Comparison of ENCODE assay signal across 11 cellular contexts in genomic region chr12:115866909-115867525, GRCh38.
DNase-seq lines count a peak whose midpoint lies in the region; TF ChIP-seq lines count a peak whose summit lies in the region.
"Had no signal": no experiment of that assay in that cellular context is flagged by ENCODE, and none has a peak within 500 bp of the region (broad histone marks: within the 10 kb centered on the region; RNA-seq: fewer than 3 reads in every experiment).

No MANE protein-coding gene starts in this region.

- no peak overlapping the region for H3K23ac ChIP-seq in H9 (ENCODE audit: insufficient read length, low read depth, low read length)

- TF ChIP-seq CTCF in Calu3 (IDR thresholded peaks at IDR 0.05; ENCODE audit: unreplicated experiment): no peak
- peak; percentile 63 for TF ChIP-seq CTCF in H9 (conservative IDR thresholded peaks at IDR 0.05)
- peak in 3 of 6 experiments; percentile 4 to 30 (median 12) for TF ChIP-seq CTCF in Peyer's patch (IDR thresholded peaks at IDR 0.05)
- no peak for TF ChIP-seq CTCF in CD14-positive monocyte (IDR thresholded peaks at IDR 0.05)

- no peak for TF ChIP-seq POLR2A in Peyer's patch (IDR thresholded peaks at IDR 0.05)

- H2BK12ac ChIP-seq in H9 (ENCODE audit: insufficient read length, low read depth, low read length): no peak overlapping the region

- H3K27ac Mint-ChIP-seq in Calu3 (ENCODE audit: unreplicated experiment) (no peak overlapping the region), H9 (no peak overlapping the region), CD14-positive monocyte (no peak overlapping the region)

- no peak overlapping the region for H2BK20ac ChIP-seq in H9 (ENCODE audit: low read depth, low read length, poor library complexity, severe bottlenecking)

- no peak overlapping the region for H3K14ac ChIP-seq in H9 (ENCODE audit: insufficient read depth, low read length)

- intact Hi-C loops in Calu3 (cut with micrococcal nuclease; ENCODE audit: unreplicated experiment): loop anchor here (1.0 to 2.0 kb wide), 2 partner anchors 50 to 1204 kb away; no protein-coding TSS in a partner anchor
- intact Hi-C loops in CD14-positive monocyte (cut with micrococcal nuclease): no loop called here

- WGBS in H9 (ENCODE audit: extremely low coverage, insufficient read length, low lambda C conversion rate): no CpG with 5 or more reads among the region's 6 CpGs

- no TSS peak for BruUV-seq in Calu3 (replicated peaks; lab: Mats Ljungman, UMichigan)

- no peaks in the 10 kb centered on the region for H3K36me3 ChIP-seq in NT2/D1 (ENCODE audit: insufficient read depth, insufficient read length, low read length)
- no peaks in the 10 kb centered on the region for H3K36me3 ChIP-seq in Peyer's patch
- H3K36me3 ChIP-seq: adrenal gland, heart right ventricle, upper lobe of left lung had no signal

- no peak overlapping the region for H3K56ac ChIP-seq in H9 (ENCODE audit: insufficient read length, low read depth, low read length)

- no peaks in the 10 kb centered on the region for H4K20me1 ChIP-seq in H9 (ENCODE audit: control insufficient read depth, insufficient read depth, insufficient read length)

- H3K4me1 ChIP-seq in H9 (ENCODE audit: insufficient read depth, low read length) (peaks cover 6% of the 10 kb centered on the region; the same call in 1 of the 2 replicates), NT2/D1 (ENCODE audit: insufficient read depth, insufficient read length) (peaks cover 12% of the 10 kb centered on the region), Peyer's patch (peaks cover 0 to 4% (median 0%) of the 10 kb centered on the region in 4 donors)
- H3K4me1 ChIP-seq: adrenal gland, upper lobe of left lung had no signal

- H3K4me3 Mint-ChIP-seq in Calu3 (ENCODE audit: low read depth, unreplicated experiment): no peak overlapping the region
- no peak overlapping the region for H3K4me3 Mint-ChIP-seq in H9
- H3K4me3 Mint-ChIP-seq in CD14-positive monocyte: no peak overlapping the region

- H3K27me3 ChIP-seq in H9 (ENCODE audit: insufficient read depth, low read length) (no peaks in the 10 kb centered on the region; the same call in 1 of the 2 replicates), NT2/D1 (ENCODE audit: insufficient read depth, insufficient read length) (no peaks in the 10 kb centered on the region), Peyer's patch (no peaks in the 10 kb centered on the region)
- H3K27me3 ChIP-seq: adrenal gland, upper lobe of left lung had no signal

- no peaks in the 10 kb centered on the region for H3K9me3 ChIP-seq in H9 (ENCODE audit: control insufficient read depth, low read depth, low read length)
- H3K9me3 ChIP-seq in NT2/D1 (ENCODE audit: insufficient read depth, low read length): no peaks in the 10 kb centered on the region
- no peaks in the 10 kb centered on the region for H3K9me3 ChIP-seq in Peyer's patch
- H3K9me3 ChIP-seq: adrenal gland, heart right ventricle, upper lobe of left lung had no signal

- H2BK5ac ChIP-seq in H9 (ENCODE audit: insufficient read length, low read length): no peak overlapping the region

- no peaks in the 10 kb centered on the region for H3K36me3 Mint-ChIP-seq in Calu3 (ENCODE audit: insufficient read depth, unreplicated experiment)
- H3K36me3 Mint-ChIP-seq in H9 (ENCODE audit: insufficient read depth in 1 of 3, low read depth in 3 of 3): no peaks in the 10 kb centered on the region; a peak in 1 of 7 replicates
- no peaks in the 10 kb centered on the region for H3K36me3 Mint-ChIP-seq in CD14-positive monocyte

- H3K9me3 Mint-ChIP-seq in Calu3 (ENCODE audit: low read depth, unreplicated experiment): no peaks in the 10 kb centered on the region
- no peaks in the 10 kb centered on the region for H3K9me3 Mint-ChIP-seq in H9
- peaks cover 0 to 2% (median 0%) of the 10 kb centered on the region in 7 donors for H3K9me3 Mint-ChIP-seq in CD14-positive monocyte

- H3K27me3 Mint-ChIP-seq in Calu3 (ENCODE audit: unreplicated experiment) (peaks cover 18% of the 10 kb centered on the region), H9 (ENCODE audit: low read depth) (0 out of 2 replicates have a peak, but pooled peaks cover 1% of the 10 kb centered on the region), CD14-positive monocyte (ENCODE audit: low read depth in 3 of 3) (peaks cover 3 to 8% (median 4%) of the 10 kb centered on the region in 3 donors)

- H4K91ac ChIP-seq in H9 (ENCODE audit: insufficient read length, low read depth, low read length): no peak overlapping the region

- H2BK15ac ChIP-seq in H9 (ENCODE audit: low read depth, low read length): no peak overlapping the region

- no peaks in the 10 kb centered on the region for H3K23me2 ChIP-seq in H9 (ENCODE audit: insufficient read length, low read depth, low read length, poor library complexity, severe bottlenecking)

- no peaks in the 10 kb centered on the region for H3K79me2 ChIP-seq in H9 (ENCODE audit: insufficient read depth, low read length)

- DNase-seq in Calu3: peak; percentile 42
- DNase-seq in H9: peak; percentile 56
- DNase-seq in NT2/D1 (ENCODE audit: low read depth, low spot score): peak; percentile 32
- peak; percentile 50 for DNase-seq in iPS DF 19.7 (ENCODE audit: low read depth, low spot score)
- DNase-seq in Peyer's patch: no peak
- DNase-seq in activated CD4-positive, CD25-positive, alpha-beta regulatory T cell treated with anti-CD3 and anti-CD28 coated beads, Interleukin-2, amount 50 U/mL, for 72 hours: no peak
- DNase-seq in CD14-positive monocyte (ENCODE audit: low spot score): no peak
- DNase-seq in SHP77 treated with DMSO at 0.1 percent for 48 hours (lab: John Stamatoyannopoulos, UW): no peak
- DNase-seq: adrenal gland, heart right ventricle, upper lobe of left lung had no signal

- no peak overlapping the region for H3T11ph ChIP-seq in H9 (ENCODE audit: low read length)

- no peak overlapping the region for H2BK120ac ChIP-seq in H9 (ENCODE audit: low read depth, low read length, poor library complexity, severe bottlenecking)

- H3K4me1 Mint-ChIP-seq in Calu3 (ENCODE audit: low read depth, unreplicated experiment): peaks cover 5% of the 10 kb centered on the region
- H3K4me1 Mint-ChIP-seq in H9: peaks cover 23 to 27% of the 10 kb centered on the region in 2 experiments
- no peaks in the 10 kb centered on the region for H3K4me1 Mint-ChIP-seq in CD14-positive monocyte

- H3K9ac ChIP-seq in H9 (ENCODE audit: extremely low read depth, insufficient read length, low read length) (no peak overlapping the region), NT2/D1 (ENCODE audit: insufficient read length, low read depth) (no peak overlapping the region)

- H3K4ac ChIP-seq in H9 (ENCODE audit: low read depth, low read length): no peak overlapping the region

- no peak overlapping the region for H3K18ac ChIP-seq in H9 (ENCODE audit: insufficient read length, low read depth, low read length)

- no peak overlapping the region for H2AK5ac ChIP-seq in H9 (ENCODE audit: insufficient read length, low read length)

- no peaks in the 10 kb centered on the region for H3K79me1 ChIP-seq in H9 (ENCODE audit: insufficient read depth, low read depth, low read length, poor library complexity, severe bottlenecking)

- H2AFZ ChIP-seq in H9 (ENCODE audit: low read length): no peak overlapping the region

- H4K5ac ChIP-seq in H9 (ENCODE audit: insufficient read length, low read depth, low read length): no peak overlapping the region

- no peak overlapping the region for H3K4me2 ChIP-seq in H9 (ENCODE audit: insufficient read depth, insufficient read length, low read length)

- no peak overlapping the region for H3K4me3 ChIP-seq in NT2/D1 (ENCODE audit: insufficient read length, low read depth)
- no peak overlapping the region for H3K4me3 ChIP-seq in Peyer's patch
- H3K4me3 ChIP-seq: adrenal gland, heart right ventricle, upper lobe of left lung had no signal

- H4K8ac ChIP-seq in H9 (replicated peaks; ENCODE audit: insufficient read length, low read depth, low read length): no peak overlapping the region

- CTCF ChIA-PET in Calu3 (lab: Charles Lee): interaction anchor here (0.7 to 1.2 kb wide), 2 partner anchors 48 to 51 kb away, joined by 3 to 4 read pairs; no protein-coding TSS in a partner anchor

- no peak overlapping the region for H3K27ac ChIP-seq in H9 (ENCODE audit: insufficient read length, low read depth, low read length)
- no peak overlapping the region for H3K27ac ChIP-seq in Peyer's patch
- H3K27ac ChIP-seq: adrenal gland, heart right ventricle, upper lobe of left lung had no signal

Comparison
In these comparisons a context has a peak if more than half of its experiments do, and no peak if none do; other contexts are left out.
1. DNase-seq: peak in Calu3 (single experiment), H9 (single experiment), NT2/D1 (single experiment) and iPS DF 19.7 (single experiment); none in Peyer's patch (0 of 3), activated CD4-positive, CD25-positive, alpha-beta regulatory T cell treated with anti-CD3 and anti-CD28 coated beads, Interleukin-2, amount 50 U/mL, for 72 hours (single experiment), CD14-positive monocyte (single experiment) and SHP77 treated with DMSO at 0.1 percent for 48 hours (single experiment).